Comparison of ENCODE assay signal across 27 cellular contexts in the genomic region with DNA sequence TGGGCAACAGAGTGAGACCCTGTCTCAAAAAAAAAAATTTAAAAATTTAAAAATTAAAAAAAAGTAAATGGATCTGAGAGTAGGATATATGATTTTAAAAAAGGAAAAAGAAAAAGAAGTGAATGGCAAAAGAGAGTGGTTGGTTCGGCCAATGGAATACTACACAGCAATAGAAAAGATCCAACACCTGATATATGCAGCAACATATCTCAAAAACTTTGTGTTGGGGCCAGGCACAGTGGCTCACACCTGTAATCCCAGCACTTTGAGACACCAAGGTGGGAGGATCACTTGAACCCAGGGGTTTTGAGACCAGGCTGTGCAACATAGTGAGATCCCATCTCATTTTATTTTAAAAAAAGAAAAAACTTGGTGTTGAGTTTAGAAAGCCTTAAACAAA. TPM values are rescaled to one million over a fixed set of nuclear protein-coding genes. Genes with fewer than 3 reads are reported as not detected.
"Had no signal": no experiment of that assay in that cellular context is flagged by ENCODE, and none has a peak within 500 bp of the region (broad histone marks: within the 10 kb centered on the region; RNA-seq: fewer than 3 reads in every experiment).

No MANE protein-coding gene starts in this region.

- H3K27me3 Mint-ChIP-seq: activated CD4-positive, alpha-beta T cell treated with anti-CD3 and anti-CD28 coated beads, Interleukin-2, amount 10 ng/mL, durations not matched to agents 7 days and 5 days; activated naive CD4-positive, alpha-beta T cell treated with anti-CD3 and anti-CD28 coated beads, Interleukin-2, amount 50 U/mL, for 24 hours had no signal

- H3K27me3 ChIP-seq: ascending aorta, gastroesophageal sphincter, right atrium auricular region had no signal

- H3K4me3 Mint-ChIP-seq: activated CD4-positive, alpha-beta T cell treated with anti-CD3 and anti-CD28 coated beads, Interleukin-2, amount 10 ng/mL, durations not matched to agents 7 days and 5 days; activated T-cell treated with anti-CD3 and anti-CD28 coated beads, Interleukin-2, amount 50 U/mL, for 72 hours; stimulated activated effector memory CD8-positive, alpha-beta T cell treated with anti-CD3 and anti-CD28 coated beads, Interleukin-12 subunit alpha, Interleukin-12 subunit beta, amount 100 ng/mL, for 72 hours had no signal

- H3K36me3 Mint-ChIP-seq: activated naive CD4-positive, alpha-beta T cell treated with anti-CD3 and anti-CD28 coated beads, Interleukin-2, amount 50 U/mL, for 24 hours; stimulated activated effector memory CD8-positive, alpha-beta T cell treated with anti-CD3 and anti-CD28 coated beads, Interleukin-12 subunit alpha, Interleukin-12 subunit beta, amount 100 ng/mL, for 72 hours had no signal

- H3K27ac Mint-ChIP-seq: activated CD4-positive, alpha-beta T cell treated with anti-CD3 and anti-CD28 coated beads, Interleukin-2, amount 10 ng/mL, durations not matched to agents 7 days and 5 days; stimulated activated effector memory CD8-positive, alpha-beta T cell treated with anti-CD3 and anti-CD28 coated beads, Interleukin-12 subunit alpha, Interleukin-12 subunit beta, amount 100 ng/mL, for 72 hours had no signal

- H3K4me1 ChIP-seq: prostate gland had no signal

- H3K36me3 ChIP-seq: ascending aorta, gastroesophageal sphincter, heart right ventricle, left ventricle myocardium inferior, prostate gland, right atrium auricular region, stomach, thoracic aorta had no signal

- ATAC-seq: activated CD4-positive, CD25-positive, alpha-beta regulatory T cell treated with anti-CD3 and anti-CD28 coated beads, Interleukin-2, amount 50 U/mL, for 24 hours; activated T-cell treated with anti-CD3 and anti-CD28 coated beads, Interleukin-2, amount 50 U/mL, for 72 hours; esophagus mucosa; gastroesophageal sphincter; heart right ventricle; stimulated activated effector memory CD8-positive, alpha-beta T cell treated with anti-CD3 and anti-CD28 coated beads, Interleukin-12 subunit alpha, Interleukin-12 subunit beta, amount 100 ng/mL, for 72 hours had no signal

- H3K9me3 ChIP-seq: ascending aorta, gastroesophageal sphincter, heart right ventricle, left ventricle myocardium inferior, prostate gland, right atrium auricular region, stomach, thoracic aorta had no signal

- H3K9me3 Mint-ChIP-seq: activated CD4-positive, alpha-beta T cell treated with anti-CD3 and anti-CD28 coated beads, Interleukin-2, amount 10 ng/mL, durations not matched to agents 7 days and 5 days; activated naive CD4-positive, alpha-beta T cell treated with anti-CD3 and anti-CD28 coated beads, Interleukin-2, amount 50 U/mL, for 24 hours; activated T-cell treated with anti-CD3 and anti-CD28 coated beads, Interleukin-2, amount 50 U/mL, for 72 hours; stimulated activated effector memory CD8-positive, alpha-beta T cell treated with anti-CD3 and anti-CD28 coated beads, Interleukin-12 subunit alpha, Interleukin-12 subunit beta, amount 100 ng/mL, for 72 hours had no signal

- DNase-seq: activated CD4-positive, alpha-beta T cell treated with anti-CD3 and anti-CD28 coated beads, Interleukin-2, amount 10 ng/mL, durations not matched to agents 7 days and 5 days; activated CD8-positive, alpha-beta memory T cell treated with anti-CD3 and anti-CD28 coated beads for 24 hours; activated CD8-positive, alpha-beta memory T cell treated with anti-CD3 and anti-CD28 coated beads, Interleukin-2, amount 50 U/mL, for 48 hours; activated gamma-delta T cell; activated T-cell treated with anti-CD3 and anti-CD28 coated beads, Interleukin-2, amount 50 U/mL, for 72 hours; cerebellar nuclear complex; cortex of kidney; effector CD4-positive, alpha-beta T cell; heart right ventricle; kidney glomerular epithelial cell; left ventricle myocardium inferior; mammary epithelial cell; midbrain; stomach had no signal

- H3K27ac ChIP-seq: ascending aorta, gastroesophageal sphincter, heart right ventricle, left ventricle myocardium inferior, prostate gland, right atrium auricular region, stomach, thoracic aorta had no signal

- H3K4me3 ChIP-seq: ascending aorta, gastroesophageal sphincter, heart right ventricle, left ventricle myocardium inferior, prostate gland, right atrium auricular region, stomach, thoracic aorta had no signal

RNA-seq across cellular contexts. Expression of gene LYPD3, which starts 1.4 kb away (rescaled TPM):
- total RNA-seq: ascending aorta, skeletal muscle tissue had no signal

RNA-seq across cellular contexts. Expression of gene TEX101, which starts 52.1 kb away (rescaled TPM):
- total RNA-seq: activated CD4-positive, alpha-beta T cell treated with anti-CD3 and anti-CD28 coated beads, Interleukin-2, amount 10 ng/mL, durations not matched to agents 7 days and 5 days; activated T-cell treated with anti-CD3 and anti-CD28 coated beads, Interleukin-2, amount 50 U/mL, for 72 hours; ascending aorta; gastroesophageal sphincter; heart right ventricle; left ventricle myocardium inferior; mammary epithelial cell; osteocyte; right atrium auricular region; skeletal muscle tissue; stomach; T-helper 1 cell treated with Interleukin-12 subunit alpha and Interleukin-12 subunit beta and Interleukin-4 antibody, amounts not matched to agents 30 ng/mL and 1 ng/mL, for 36 hours; thoracic aorta; urinary bladder had no signal
- polyA plus RNA-seq: heart right ventricle, mammary epithelial cell, urinary bladder had no signal
